Comparison of ENCODE assay signal across 23 cellular contexts in the genomic region with DNA sequence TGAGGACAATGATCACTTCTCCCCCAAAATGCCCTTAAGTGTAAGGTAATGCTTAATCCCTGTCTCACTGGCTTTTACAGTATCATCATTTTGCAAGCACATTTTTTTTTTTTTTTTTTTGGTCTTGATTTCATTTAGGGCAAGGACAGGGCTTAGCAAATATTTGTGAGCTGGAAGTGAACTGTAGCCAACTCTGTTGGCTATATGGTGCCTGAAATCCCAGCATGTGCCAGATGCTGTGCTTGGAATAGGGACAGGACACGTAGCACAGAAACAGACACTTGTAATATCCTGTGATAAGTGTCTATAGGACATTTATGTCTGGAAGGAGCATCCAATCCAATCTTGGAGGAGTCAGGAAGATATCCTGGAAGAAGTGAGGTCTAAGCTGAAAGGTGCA.
"Had no signal": no experiment of that assay in that cellular context is flagged by ENCODE, and none has a peak within 500 bp of the region (broad histone marks: within the 10 kb centered on the region; RNA-seq: fewer than 3 reads in every experiment).

No MANE protein-coding gene starts in this region.

- H3K9me3 ChIP-seq: gastroesophageal sphincter, heart left ventricle, left ventricle myocardium inferior, mucosa of descending colon, psoas muscle, upper lobe of right lung had no signal

- H3K27ac Mint-ChIP-seq: activated T-cell treated with anti-CD3 and anti-CD28 coated beads, Interleukin-2, amount 50 U/mL, for 72 hours; naive B cell; neural progenitor cell; stimulated activated memory B cell treated with anti-CD40 and anti-IgM and Interleukin-4, amounts not matched to agents 10 μg/mL and 1 μg/mL and 100 μg/mL, for 72 hours had no signal

- H3K4me3 Mint-ChIP-seq: activated T-cell treated with anti-CD3 and anti-CD28 coated beads, Interleukin-2, amount 50 U/mL, for 72 hours; central memory CD8-positive, alpha-beta T cell; naive B cell; neural progenitor cell; stimulated activated memory B cell treated with anti-CD40 and anti-IgM and Interleukin-4, amounts not matched to agents 10 μg/mL and 1 μg/mL and 100 μg/mL, for 72 hours had no signal

- H3K27ac ChIP-seq: gastroesophageal sphincter, heart left ventricle, left ventricle myocardium inferior, neural progenitor cell, psoas muscle, upper lobe of right lung had no signal

- ATAC-seq: activated CD4-positive, CD25-positive, alpha-beta regulatory T cell treated with anti-CD3 and anti-CD28 coated beads, Interleukin-2, amount 50 U/mL, for 24 hours; activated T-cell treated with anti-CD3 and anti-CD28 coated beads, Interleukin-2, amount 50 U/mL, for 72 hours; esophagus mucosa; gastroesophageal sphincter; heart left ventricle; mucosa of descending colon; psoas muscle; sciatic nerve; stimulated activated memory B cell treated with anti-CD40 and anti-IgM and Interleukin-4, amounts not matched to agents 10 μg/mL and 1 μg/mL and 100 μg/mL, for 72 hours; upper lobe of right lung had no signal

- H3K27me3 ChIP-seq: gastroesophageal sphincter, heart left ventricle, neural progenitor cell, upper lobe of right lung had no signal

- H3K9me3 Mint-ChIP-seq: activated T-cell treated with anti-CD3 and anti-CD28 coated beads, Interleukin-2, amount 50 U/mL, for 72 hours; central memory CD8-positive, alpha-beta T cell; naive B cell; neural progenitor cell; stimulated activated memory B cell treated with anti-CD40 and anti-IgM and Interleukin-4, amounts not matched to agents 10 μg/mL and 1 μg/mL and 100 μg/mL, for 72 hours had no signal

- H3K4me1 Mint-ChIP-seq: central memory CD8-positive, alpha-beta T cell; naive B cell; stimulated activated memory B cell treated with anti-CD40 and anti-IgM and Interleukin-4, amounts not matched to agents 10 μg/mL and 1 μg/mL and 100 μg/mL, for 72 hours had no signal

- H3K4me3 ChIP-seq: gastroesophageal sphincter, heart left ventricle, left ventricle myocardium inferior, mucosa of descending colon, neural progenitor cell, psoas muscle, upper lobe of right lung had no signal

- H3K36me3 Mint-ChIP-seq: naive B cell; stimulated activated memory B cell treated with anti-CD40 and anti-IgM and Interleukin-4, amounts not matched to agents 10 μg/mL and 1 μg/mL and 100 μg/mL, for 72 hours had no signal

- DNase-seq: activated CD8-positive, alpha-beta memory T cell treated with anti-CD3 and anti-CD28 coated beads for 24 hours; activated CD8-positive, alpha-beta memory T cell treated with anti-CD3 and anti-CD28 coated beads, Interleukin-2, amount 50 U/mL, for 48 hours; activated effector memory CD4-positive, alpha-beta T cell treated with anti-CD3 and anti-CD28 coated beads, Interleukin-2, amount 50 U/mL, for 16 hours; activated naive CD4-positive, alpha-beta T cell treated with anti-CD3 and anti-CD28 coated beads, Interleukin-2, amount 50 U/mL, for 16 hours; activated T-cell treated with anti-CD3 and anti-CD28 coated beads, Interleukin-2, amount 50 U/mL, for 72 hours; aorta; effector CD4-positive, alpha-beta T cell; heart left ventricle; left ventricle myocardium inferior; mesenchymal stem cell; mucosa of descending colon; naive B cell; psoas muscle; stimulated activated CD4-positive, alpha-beta T cell treated with anti-CD3 and anti-CD28 coated beads, Interleukin-4, amount 100 ng/mL, for 4 hours; T-helper 9 cell; upper lobe of right lung had no signal

- H3K36me3 ChIP-seq: left ventricle myocardium inferior, neural progenitor cell, upper lobe of right lung had no signal

- H3K27me3 Mint-ChIP-seq: stimulated activated memory B cell treated with anti-CD40 and anti-IgM and Interleukin-4, amounts not matched to agents 10 μg/mL and 1 μg/mL and 100 μg/mL, for 72 hours had no signal
